ENCODE assay signal across 28 cellular contexts in genomic region chr13:72544042-72544441, GRCh38.
"Had no signal": no experiment of that assay in that cellular context is flagged by ENCODE, and none has a peak within 500 bp of the region (broad histone marks: within the 10 kb centered on the region; RNA-seq: fewer than 3 reads in every experiment).

No MANE protein-coding gene starts in this region.

- DNase-seq: natural killer cell; occipital lobe; ovary; posterior cingulate gyrus; psoas muscle; right cardiac atrium; spleen; stimulated activated CD4-positive, alpha-beta T cell treated with anti-CD3 and anti-CD28 coated beads, Interleukin-12 subunit alpha, Interleukin-12 subunit beta, amount 100 ng/mL, for 4 hours; stimulated activated CD4-positive, alpha-beta T cell treated with anti-CD3 and anti-CD28 coated beads, Interleukin-1b, Interleukin-23, amount 100 ng/mL, for 48 hours; stimulated activated CD4-positive, alpha-beta T cell treated with anti-CD3 and anti-CD28 coated beads, Interleukin-4, amount 100 ng/mL, for 1 hour; stimulated activated CD4-positive, alpha-beta T cell treated with anti-CD3 and anti-CD28 coated beads, Interleukin-4, amount 100 ng/mL, for 4 hours; stimulated activated CD8-positive, alpha-beta memory T cell treated with anti-CD3 and anti-CD28 coated beads, Interleukin-4, amount 100 ng/mL, for 48 hours; stimulated activated naive CD4-positive, alpha-beta T cell; stimulated activated naive CD8-positive, alpha-beta T cell treated with anti-CD3 and anti-CD28 coated beads, Interleukin-15, amount 100 ng/mL, for 72 hours; stimulated activated naive CD8-positive, alpha-beta T cell treated with anti-CD3 and anti-CD28 coated beads, Interleukin-15, Interleukin-2, amounts not matched to agents 100 U/mL and 50 U/mL, for 24 hours; substantia nigra; testis; tibial artery; transverse colon; upper lobe of right lung; uterus had no signal

- H3K27ac ChIP-seq: neural progenitor cell, ovary, parathyroid adenoma, psoas muscle, skin epidermis, spleen, suprapubic skin, testis, tibial artery, transverse colon, upper lobe of right lung, uterus had no signal

- H3K9ac ChIP-seq: neural progenitor cell, parathyroid adenoma had no signal

- H3K79me2 ChIP-seq: parathyroid adenoma had no signal

- H3K4me2 ChIP-seq: neural progenitor cell, smooth muscle cell had no signal

- H3K36me3 ChIP-seq: neural progenitor cell, ovary, spleen, suprapubic skin, tibial artery, transverse colon, upper lobe of right lung, uterus had no signal

- ATAC-seq: natural killer cell; psoas muscle; right cardiac atrium; sciatic nerve; stimulated activated memory B cell treated with anti-CD40 and anti-IgM and Interleukin-4, amounts not matched to agents 10 μg/mL and 1 μg/mL and 100 μg/mL, for 72 hours; stimulated activated naive CD8-positive, alpha-beta T cell treated with anti-CD3 and anti-CD28 coated beads, Interleukin-15, amount 100 ng/mL, for 72 hours; stimulated activated naive CD8-positive, alpha-beta T cell treated with anti-CD3 and anti-CD28 coated beads, Interleukin-15, Interleukin-2, amounts not matched to agents 100 U/mL and 50 U/mL, for 24 hours; upper lobe of right lung had no signal

- H2AFZ ChIP-seq: neural progenitor cell, parathyroid adenoma had no signal

- H3K9me3 ChIP-seq: ovary, psoas muscle, suprapubic skin, testis, tibial artery, transverse colon, upper lobe of right lung, uterus had no signal

- H3K4me3 ChIP-seq: neural progenitor cell, ovary, psoas muscle, skin epidermis, smooth muscle cell, spleen, suprapubic skin, testis, tibial artery, transverse colon, upper lobe of right lung, uterus had no signal

- H3K27me3 ChIP-seq: ovary, spleen, suprapubic skin, testis, tibial artery, transverse colon, upper lobe of right lung, uterus had no signal

- H3K4me1 ChIP-seq: neural progenitor cell, parathyroid adenoma, psoas muscle, spleen, suprapubic skin, testis, tibial artery, upper lobe of right lung, uterus had no signal
